16 cellular contexts compared by ENCODE assay signal in the genomic region with DNA sequence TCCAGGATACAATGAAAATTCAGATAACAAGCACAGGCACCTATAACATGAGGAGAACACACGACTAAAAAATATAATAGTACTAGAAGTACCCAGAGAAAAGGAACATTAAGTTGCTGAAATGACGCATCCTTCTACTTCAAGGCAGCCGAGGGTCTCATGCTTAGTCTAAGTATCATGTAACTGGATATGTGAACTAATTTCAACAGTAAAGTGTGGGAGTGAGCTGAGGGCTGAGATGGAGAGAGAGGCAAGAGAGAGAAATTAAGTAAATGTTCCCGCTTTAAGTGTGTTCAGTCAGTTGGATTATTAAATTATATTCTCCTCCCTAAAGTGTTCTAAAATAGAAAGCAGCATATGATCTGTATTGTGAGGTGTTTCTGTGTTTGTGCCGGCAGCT.
"Had no signal": no experiment of that assay in that cellular context is flagged by ENCODE, and none has a peak within 500 bp of the region (broad histone marks: within the 10 kb centered on the region; RNA-seq: fewer than 3 reads in every experiment).

No MANE protein-coding gene starts in this region.

- H3K27me3 Mint-ChIP-seq: activated naive CD8-positive, alpha-beta T cell treated with anti-CD3 and anti-CD28 coated beads, Interleukin-2, amount 10 ng/mL, durations not matched to agents 7 days and 5 days; dendritic cell treated with granulocyte-macrophage colony-stimulating factor and Interleukin-4, amounts not matched to agents 40 ng/mL and 50 ng/mL, for 4 days; natural killer cell treated with Interleukin-12 subunit alpha and Interleukin-12 subunit beta and Interleukin-15 and Interleukin-18, amount 100 ng/mL, for 72 hours had no signal

- H3K4me1 ChIP-seq: tibial nerve, uterus had no signal

- H3K27ac ChIP-seq: SJSA1, tibial nerve, uterus, VCaP had no signal

- H3K36me3 Mint-ChIP-seq: natural killer cell treated with Interleukin-12 subunit alpha and Interleukin-12 subunit beta and Interleukin-15 and Interleukin-18, amount 100 ng/mL, for 72 hours had no signal

- DNase-seq: activated CD4-positive, alpha-beta T cell treated with anti-CD3 and anti-CD28 coated beads for 48 hours; activated naive CD8-positive, alpha-beta T cell treated with anti-CD3 and anti-CD28 coated beads, Interleukin-2, amount 10 ng/mL, durations not matched to agents 7 days and 5 days; anterior cingulate cortex; effector memory CD8-positive, alpha-beta T cell; foreskin melanocyte; kidney glomerular epithelial cell; mesendoderm; posterior cingulate gyrus; substantia nigra; uterus had no signal

- H3K4me3 Mint-ChIP-seq: activated naive CD8-positive, alpha-beta T cell treated with anti-CD3 and anti-CD28 coated beads, Interleukin-2, amount 10 ng/mL, durations not matched to agents 7 days and 5 days; dendritic cell treated with granulocyte-macrophage colony-stimulating factor and Interleukin-4, amounts not matched to agents 40 ng/mL and 50 ng/mL, for 4 days; effector memory CD8-positive, alpha-beta T cell; natural killer cell treated with Interleukin-12 subunit alpha and Interleukin-12 subunit beta and Interleukin-15 and Interleukin-18, amount 100 ng/mL, for 72 hours; stimulated activated effector memory CD8-positive, alpha-beta T cell treated with anti-CD3 and anti-CD28 coated beads, Interleukin-12 subunit alpha, Interleukin-12 subunit beta, amount 100 ng/mL, for 72 hours had no signal

- H3K4me3 ChIP-seq: SJSA1, tibial nerve, uterus had no signal

- H3K27ac Mint-ChIP-seq: activated naive CD8-positive, alpha-beta T cell treated with anti-CD3 and anti-CD28 coated beads, Interleukin-2, amount 10 ng/mL, durations not matched to agents 7 days and 5 days; dendritic cell treated with granulocyte-macrophage colony-stimulating factor and Interleukin-4, amounts not matched to agents 40 ng/mL and 50 ng/mL, for 4 days; effector memory CD8-positive, alpha-beta T cell; stimulated activated effector memory CD8-positive, alpha-beta T cell treated with anti-CD3 and anti-CD28 coated beads, Interleukin-12 subunit alpha, Interleukin-12 subunit beta, amount 100 ng/mL, for 72 hours had no signal

- H3K27me3 ChIP-seq: SJSA1, tibial nerve, uterus had no signal

- ATAC-seq: effector memory CD8-positive, alpha-beta T cell; natural killer cell treated with Interleukin-12 subunit alpha and Interleukin-12 subunit beta and Interleukin-15 and Interleukin-18, amount 100 ng/mL, for 72 hours; stimulated activated effector memory CD8-positive, alpha-beta T cell treated with anti-CD3 and anti-CD28 coated beads, Interleukin-12 subunit alpha, Interleukin-12 subunit beta, amount 100 ng/mL, for 72 hours had no signal

- H3K36me3 ChIP-seq: SJSA1, tibial nerve, uterus had no signal

- H3K9me3 Mint-ChIP-seq: activated naive CD8-positive, alpha-beta T cell treated with anti-CD3 and anti-CD28 coated beads, Interleukin-2, amount 10 ng/mL, durations not matched to agents 7 days and 5 days; dendritic cell treated with granulocyte-macrophage colony-stimulating factor and Interleukin-4, amounts not matched to agents 40 ng/mL and 50 ng/mL, for 4 days; effector memory CD8-positive, alpha-beta T cell; natural killer cell treated with Interleukin-12 subunit alpha and Interleukin-12 subunit beta and Interleukin-15 and Interleukin-18, amount 100 ng/mL, for 72 hours; stimulated activated effector memory CD8-positive, alpha-beta T cell treated with anti-CD3 and anti-CD28 coated beads, Interleukin-12 subunit alpha, Interleukin-12 subunit beta, amount 100 ng/mL, for 72 hours had no signal

- H3K9me3 ChIP-seq: SJSA1, tibial nerve, uterus had no signal
